ENCODE assay signal across 21 cellular contexts in the genomic region with DNA sequence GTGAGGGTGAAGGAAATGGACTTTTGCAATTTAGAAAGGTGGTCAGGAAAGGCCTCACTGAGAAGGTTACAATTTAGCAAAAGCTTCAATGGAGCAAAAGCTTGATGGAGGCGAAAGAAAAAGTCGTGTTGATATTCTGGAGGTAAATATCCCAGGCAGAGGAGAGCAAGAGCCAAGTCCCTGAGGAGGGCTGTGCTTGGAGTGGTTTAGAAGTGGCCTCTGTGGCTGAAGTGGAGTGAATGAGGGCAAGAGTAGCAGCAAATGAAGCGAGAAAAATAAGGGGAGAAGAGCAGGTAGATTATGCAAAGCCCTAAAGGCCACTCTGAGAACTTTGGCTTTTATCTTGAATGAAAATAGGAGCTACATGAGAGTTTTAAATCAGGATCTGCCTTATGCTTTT. TPM values are rescaled to one million over a fixed set of nuclear protein-coding genes. Genes with fewer than 3 reads are reported as not detected.
DNase-seq lines count a peak whose midpoint lies in the region; ATAC-seq and TF ChIP-seq lines count a peak whose summit lies in the region.
"Had no signal": no experiment of that assay in that cellular context is flagged by ENCODE, and none has a peak within 500 bp of the region (broad histone marks: within the 10 kb centered on the region; RNA-seq: fewer than 3 reads in every experiment).

No MANE protein-coding gene starts in this region.

- TF ChIP-seq CTCF in left lung (IDR thresholded peaks at IDR 0.05) (no peak), right atrium auricular region (IDR thresholded peaks at IDR 0.05) (no peak), stomach (IDR thresholded peaks at IDR 0.05) (no peak), sigmoid colon (IDR thresholded peaks at IDR 0.05) (no peak)

- WGBS in stomach, 5 donors: 59 to 84% (median 75%) methylated on average over 3 of the region's 3 CpGs
- WGBS in sigmoid colon, 2 donors: 86 to 87% methylated on average over 3 of the region's 3 CpGs

- no peak overlapping the region for H3K4me3 Mint-ChIP-seq in activated CD4-positive, alpha-beta T cell treated with anti-CD3 and anti-CD28 coated beads, Interleukin-2, amount 10 ng/mL, durations not matched to agents 24 days and 14 days
- H3K4me3 Mint-ChIP-seq in activated CD4-positive, alpha-beta T cell treated with anti-CD3 and anti-CD28 coated beads, Interleukin-2, amount 10 ng/mL, durations not matched to agents 7 days and 5 days: no peak overlapping the region
- H3K4me3 Mint-ChIP-seq: CD14-positive monocyte, H9, T-cell had no signal

- intact Hi-C loops in activated CD4-positive, alpha-beta T cell treated with anti-CD3 and anti-CD28 coated beads, Interleukin-2, amount 10 ng/mL, durations not matched to agents 24 days and 14 days (cut with micrococcal nuclease): no loop called here
- intact Hi-C loops in left lung (cut with DNase I) (no loop called here), stomach (cut with DNase I; ENCODE audit: low total_unique reads) (no loop called here), sigmoid colon (cut with DNase I) (no loop called here)

- H3K36me3 ChIP-seq in left lung: no peaks in the 10 kb centered on the region
- no peaks in the 10 kb centered on the region for H3K36me3 ChIP-seq in right atrium auricular region
- no peaks in the 10 kb centered on the region for H3K36me3 ChIP-seq in stomach
- H3K36me3 ChIP-seq in sigmoid colon: no peaks in the 10 kb centered on the region

- no peaks in the 10 kb centered on the region for H3K9me3 ChIP-seq in left lung
- H3K9me3 ChIP-seq in right atrium auricular region: no peaks in the 10 kb centered on the region
- no peaks in the 10 kb centered on the region for H3K9me3 ChIP-seq in stomach
- no peaks in the 10 kb centered on the region for H3K9me3 ChIP-seq in sigmoid colon

- TF ChIP-seq POLR2A in stomach (IDR thresholded peaks at IDR 0.05): no peak
- TF ChIP-seq POLR2A in sigmoid colon (IDR thresholded peaks at IDR 0.05): no peak

- H3K4me3 ChIP-seq in left lung: no peak overlapping the region
- H3K4me3 ChIP-seq in right atrium auricular region: no peak overlapping the region
- no peak overlapping the region for H3K4me3 ChIP-seq in stomach
- H3K4me3 ChIP-seq in sigmoid colon: no peak overlapping the region
- H3K4me3 ChIP-seq: PC-9 had no signal

- peaks cover 8% of the 10 kb centered on the region for H3K9me3 Mint-ChIP-seq in activated CD4-positive, alpha-beta T cell treated with anti-CD3 and anti-CD28 coated beads, Interleukin-2, amount 10 ng/mL, durations not matched to agents 24 days and 14 days
- no peaks in the 10 kb centered on the region for H3K9me3 Mint-ChIP-seq in activated CD4-positive, alpha-beta T cell treated with anti-CD3 and anti-CD28 coated beads, Interleukin-2, amount 10 ng/mL, durations not matched to agents 7 days and 5 days
- H3K9me3 Mint-ChIP-seq: H9, T-cell had no signal

- H3K27me3 ChIP-seq in left lung (no peaks in the 10 kb centered on the region), right atrium auricular region (no peaks in the 10 kb centered on the region), stomach (no peaks in the 10 kb centered on the region), sigmoid colon (no peaks in the 10 kb centered on the region)

- H3K27me3 Mint-ChIP-seq in activated CD4-positive, alpha-beta T cell treated with anti-CD3 and anti-CD28 coated beads, Interleukin-2, amount 10 ng/mL, durations not matched to agents 24 days and 14 days: peaks cover 3% of the 10 kb centered on the region
- no peaks in the 10 kb centered on the region for H3K27me3 Mint-ChIP-seq in activated CD4-positive, alpha-beta T cell treated with anti-CD3 and anti-CD28 coated beads, Interleukin-2, amount 10 ng/mL, durations not matched to agents 7 days and 5 days
- H3K27me3 Mint-ChIP-seq: T-cell had no signal

- ATAC-seq in left lung: peak; percentile 96
- ATAC-seq: SK-N-SH treated with all-trans-retinoic acid at 6 μM for 48 hours, T-cell had no signal

- DNase-seq in activated CD4-positive, alpha-beta T cell treated with anti-CD3 and anti-CD28 coated beads, Interleukin-2, amount 10 ng/mL, durations not matched to agents 24 days and 14 days: no peak
- no peak for DNase-seq in activated CD4-positive, alpha-beta T cell treated with anti-CD3 and anti-CD28 coated beads, Interleukin-2, amount 10 ng/mL, durations not matched to agents 7 days and 5 days
- peak; percentile 68 for DNase-seq in NCI-H2029 treated with DMSO at 0.1 percent for 48 hours (lab: John Stamatoyannopoulos, UW)
- DNase-seq in left lung: peak in 1 of 2 donors; percentile 50
- no peak for DNase-seq in right atrium auricular region (ENCODE audit: low spot score)
- DNase-seq in stomach: no peak
- no peak for DNase-seq in sigmoid colon
- DNase-seq: AML-193, GDM1, H9, NCI-H1694, NCI-H524 treated with DMSO at 0.1 percent for 48 hours, PC-9, SIG-M5, T-cell had no signal

- peaks cover 24% of the 10 kb centered on the region for H3K4me1 Mint-ChIP-seq in activated CD4-positive, alpha-beta T cell treated with anti-CD3 and anti-CD28 coated beads, Interleukin-2, amount 10 ng/mL, durations not matched to agents 24 days and 14 days
- peaks cover 23% of the 10 kb centered on the region for H3K4me1 Mint-ChIP-seq in activated CD4-positive, alpha-beta T cell treated with anti-CD3 and anti-CD28 coated beads, Interleukin-2, amount 10 ng/mL, durations not matched to agents 7 days and 5 days
- H3K4me1 Mint-ChIP-seq: H9 had no signal

- H3K27ac ChIP-seq in left lung: no peak overlapping the region
- H3K27ac ChIP-seq in right atrium auricular region: no peak overlapping the region
- H3K27ac ChIP-seq in stomach: no peak overlapping the region
- H3K27ac ChIP-seq in sigmoid colon: no peak overlapping the region
- H3K27ac ChIP-seq: KMS-11, PC-9, RWPE1 had no signal

- H3K4me1 ChIP-seq in left lung (no peaks in the 10 kb centered on the region), right atrium auricular region (no peaks in the 10 kb centered on the region), stomach (no peaks in the 10 kb centered on the region), sigmoid colon (no peaks in the 10 kb centered on the region)

- POLR2A ChIA-PET in activated CD4-positive, alpha-beta T cell treated with anti-CD3 and anti-CD28 coated beads, Interleukin-2, amount 10 ng/mL, durations not matched to agents 7 days and 5 days (lab: Charles Lee): no interaction called here

- TF ChIP-seq EP300 in stomach (IDR thresholded peaks at IDR 0.05) (no peak), sigmoid colon (IDR thresholded peaks at IDR 0.05) (no peak)

- CTCF ChIA-PET in activated CD4-positive, alpha-beta T cell treated with anti-CD3 and anti-CD28 coated beads, Interleukin-2, amount 10 ng/mL, durations not matched to agents 7 days and 5 days (lab: Charles Lee): interaction anchor here (1.9 kb wide), 1 partner anchor 15 kb away, joined by 5 read pairs; no protein-coding TSS in a partner anchor

- peaks cover 2% of the 10 kb centered on the region for H3K36me3 Mint-ChIP-seq in activated CD4-positive, alpha-beta T cell treated with anti-CD3 and anti-CD28 coated beads, Interleukin-2, amount 10 ng/mL, durations not matched to agents 24 days and 14 days (ENCODE audit: low read depth)
- H3K36me3 Mint-ChIP-seq in activated CD4-positive, alpha-beta T cell treated with anti-CD3 and anti-CD28 coated beads, Interleukin-2, amount 10 ng/mL, durations not matched to agents 7 days and 5 days (ENCODE audit: low read depth): no peaks in the 10 kb centered on the region
- H3K36me3 Mint-ChIP-seq: CD14-positive monocyte, T-cell had no signal

- peak overlapping the region; percentile 18 for H3K27ac Mint-ChIP-seq in activated CD4-positive, alpha-beta T cell treated with anti-CD3 and anti-CD28 coated beads, Interleukin-2, amount 10 ng/mL, durations not matched to agents 24 days and 14 days
- H3K27ac Mint-ChIP-seq in activated CD4-positive, alpha-beta T cell treated with anti-CD3 and anti-CD28 coated beads, Interleukin-2, amount 10 ng/mL, durations not matched to agents 7 days and 5 days: no peak overlapping the region
- H3K27ac Mint-ChIP-seq: CD14-positive monocyte, T-cell had no signal

RNA-seq across cellular contexts. Expression of a gene that starts 54.1 kb away (rescaled TPM):
- total RNA-seq in activated CD4-positive, alpha-beta T cell treated with anti-CD3 and anti-CD28 coated beads, Interleukin-2, amount 10 ng/mL, durations not matched to agents 24 days and 14 days: not detected in 2 replicates
- not detected for total RNA-seq in activated CD4-positive, alpha-beta T cell treated with anti-CD3 and anti-CD28 coated beads, Interleukin-2, amount 10 ng/mL, durations not matched to agents 7 days and 5 days
- not detected for total RNA-seq in left lung
- not detected for total RNA-seq in right atrium auricular region
- total RNA-seq in stomach: not detected
- 1 to 10 TPM in 2 of 3 donors, under 1 TPM in 1; 0.45 to 4.7 (median 2.6) TPM for polyA plus RNA-seq in stomach
- not detected for total RNA-seq in sigmoid colon
- not detected for polyA plus RNA-seq in sigmoid colon
- total RNA-seq: Daoy, H9, HT-29, PC-9, T-cell had no signal
- polyA plus RNA-seq: CD14-positive monocyte had no signal
